Comparison of ENCODE assay signal across 9 cellular contexts in genomic region chr21:44866780-44867179, GRCh38. TPM values are rescaled to one million over a fixed set of nuclear protein-coding genes. Genes with fewer than 3 reads are reported as not detected.
DNase-seq lines count a peak whose midpoint lies in the region; ATAC-seq, FAIRE-seq and TF ChIP-seq lines count a peak whose summit lies in the region.
"Had no signal": no experiment of that assay in that cellular context is flagged by ENCODE, and none has a peak within 500 bp of the region (broad histone marks: within the 10 kb centered on the region; RNA-seq: fewer than 3 reads in every experiment).

No MANE protein-coding gene starts in this region.

- H3K27ac ChIP-seq in A549 (peak overlapping the region; percentile 19 to 80; a peak in 5 of 6 replicates), HUES48 (ENCODE audit: low read depth, low read length) (peak overlapping the region; percentile 40)

- no peaks in the 10 kb centered on the region for H3K27me3 Mint-ChIP-seq in activated CD8-positive, alpha-beta T cell treated with anti-CD3 and anti-CD28 coated beads, Interleukin-2, amount 10 ng/mL, durations not matched to agents 7 days and 5 days (ENCODE audit: low read depth)

- ATAC-seq in A549 (no peak), HG03175 (IDR thresholded peaks at IDR 0.05; ENCODE audit: unreplicated experiment) (no peak), HG02798 (IDR thresholded peaks at IDR 0.05; ENCODE audit: poor library complexity, unreplicated experiment) (no peak)
- no peak for ATAC-seq in activated CD8-positive, alpha-beta T cell treated with anti-CD3 and anti-CD28 coated beads, Interleukin-2, amount 10 ng/mL, durations not matched to agents 7 days and 5 days

- no peak overlapping the region for H3K4me3 Mint-ChIP-seq in activated CD8-positive, alpha-beta T cell treated with anti-CD3 and anti-CD28 coated beads, Interleukin-2, amount 10 ng/mL, durations not matched to agents 7 days and 5 days

- POLR2A ChIA-PET in A549 (lab: Yijun Ruan, JAX), result interaction anchor here (1.0 kb wide), 1 partner anchor 51 kb away, joined by 3 read pairs; no protein-coding TSS in a partner anchor
- POLR2A ChIA-PET in activated CD8-positive, alpha-beta T cell treated with anti-CD3 and anti-CD28 coated beads, Interleukin-2, amount 10 ng/mL, durations not matched to agents 7 days and 5 days (lab: Charles Lee), result no interaction called here

- H3K4me1 ChIP-seq in A549 (peaks cover 54% of the 10 kb centered on the region), HUES48 (ENCODE audit: control insufficient read depth, insufficient read depth, low read length) (peaks cover 35% of the 10 kb centered on the region)

- no peak for TF ChIP-seq CTCF in A549 (IDR thresholded peaks at IDR 0.05)

- CTCF ChIA-PET in A549 (lab: Yijun Ruan, JAX), result interaction anchor here (0.8 to 1.3 kb wide), 2 partner anchors 13 to 65 kb away, joined by 3 to 4 read pairs; no protein-coding TSS in a partner anchor
- CTCF ChIA-PET in activated CD8-positive, alpha-beta T cell treated with anti-CD3 and anti-CD28 coated beads, Interleukin-2, amount 10 ng/mL, durations not matched to agents 7 days and 5 days (lab: Charles Lee), result no interaction called here

- no peaks in the 10 kb centered on the region for H3K27me3 ChIP-seq in HUES48 (ENCODE audit: control insufficient read depth, insufficient read depth, low read length)

- no peak overlapping the region; the same call in 1 of the 2 replicates for H3K9ac ChIP-seq in HUES48 (ENCODE audit: low read depth, low read length)

- peaks cover 29% of the 10 kb centered on the region for H3K36me3 ChIP-seq in HUES48 (ENCODE audit: control insufficient read depth, insufficient read depth, low read length)

- FAIRE-seq in A549 (lab: Jason Lieb, UNC), result no peak

- TF ChIP-seq POLR2A in A549 (IDR thresholded peaks at IDR 0.05; ENCODE audit: low read length), result no peak

- H3K4me1 Mint-ChIP-seq in activated CD8-positive, alpha-beta T cell treated with anti-CD3 and anti-CD28 coated beads, Interleukin-2, amount 10 ng/mL, durations not matched to agents 7 days and 5 days (ENCODE audit: low read depth), result peaks cover 70% of the 10 kb centered on the region

- H3K4me3 ChIP-seq in A549 (no peak overlapping the region), HUES48 (ENCODE audit: low read depth, low read length) (no peak overlapping the region)

- DNase-seq in A549 (ENCODE audit: low read depth in 1 of 2, low spot score in 1 of 2), result no peak
- no peak for DNase-seq in activated CD8-positive, alpha-beta T cell treated with anti-CD3 and anti-CD28 coated beads, Interleukin-2, amount 10 ng/mL, durations not matched to agents 7 days and 5 days
- peak; percentile 50 for DNase-seq in inferior parietal cortex (ENCODE audit: extremely low spot score)
- DNase-seq in KG1 (lab: John Stamatoyannopoulos, UW), result no peak
- no peak for DNase-seq in iPS-NIHi11 (ENCODE audit: low spot score)
- DNase-seq: stimulated activated CD4-positive, alpha-beta T cell treated with anti-CD3 and anti-CD28 coated beads, Interleukin-1b, Interleukin-23, amount 100 ng/mL, for 48 hours had no signal

- H3K36me3 Mint-ChIP-seq in activated CD8-positive, alpha-beta T cell treated with anti-CD3 and anti-CD28 coated beads, Interleukin-2, amount 10 ng/mL, durations not matched to agents 7 days and 5 days (ENCODE audit: low read depth), result peaks cover 41% of the 10 kb centered on the region

- 78% methylated on average over 7 of the region's 7 CpGs for WGBS in A549 (ENCODE audit: missing lambda C conversion rate)

- no peak for TF ChIP-seq EP300 in A549 (IDR thresholded peaks at IDR 0.05)

- H3K9me3 Mint-ChIP-seq in activated CD8-positive, alpha-beta T cell treated with anti-CD3 and anti-CD28 coated beads, Interleukin-2, amount 10 ng/mL, durations not matched to agents 7 days and 5 days (ENCODE audit: insufficient read depth), result no peaks in the 10 kb centered on the region

- no peak for TF ChIP-seq RAD21 in A549 (conservative IDR thresholded peaks at IDR 0.05 in 1 of 2, IDR thresholded peaks at IDR 0.05 in 1 of 2)

- no peaks in the 10 kb centered on the region for H3K9me3 ChIP-seq in A549
- H3K9me3 ChIP-seq in HUES48 (ENCODE audit: control insufficient read depth, insufficient read depth, low read length), result no peaks in the 10 kb centered on the region

- H3K27ac Mint-ChIP-seq in activated CD8-positive, alpha-beta T cell treated with anti-CD3 and anti-CD28 coated beads, Interleukin-2, amount 10 ng/mL, durations not matched to agents 7 days and 5 days, result peak overlapping the region; percentile 79

- peak overlapping the region; percentile 57 for H3K4me2 ChIP-seq in A549

TF ChIP-seq in A549, 52 proteins besides CTCF, POLR2A, EP300 and RAD21:
- peak; percentile 76 for TF ChIP-seq MAFK (IDR thresholded peaks at IDR 0.05; ENCODE audit: partially characterized antibody)
- no peak for TF ChIP-seq HMGXB4 (CRISPR knock-in tag; IDR thresholded peaks at IDR 0.05; ENCODE audit: borderline replicate concordance)
- peak; percentile 75 for TF ChIP-seq NFE2L2 (conservative IDR thresholded peaks at IDR 0.05; ENCODE audit: low read length)
TF ChIP-seq in A549: peak in this region for 2.

RNA-seq across cellular contexts. Expression of gene PTTG1IP, which starts 6.7 kb away (rescaled TPM):
- 97.6 and 99.4 TPM in 2 replicates for polyA plus RNA-seq in A549 (2011; rRNA removed)
- polyA plus RNA-seq in A549 (2012; cell fraction: cytosol; rRNA removed), result 49.3 and 65.6 TPM in 2 replicates
- 52.1 and 60.9 TPM in 2 replicates for polyA plus RNA-seq in A549 (2012; cell fraction: nucleus; rRNA removed)
- polyA plus RNA-seq in A549 (2017; fragmentation: RNase III; extraction: RNeasy Plus Mini Kit Qiagen cat#74134 plus additional on column Dnase treatment), result 93.2 to 103 TPM (median 98.7 TPM) in 3 replicates
- 51.4 and 52.1 TPM in 2 replicates for polyA minus RNA-seq in A549 (2011; rRNA and poly(A)+ RNA removed)
- 10 to 100 TPM; 54.9 to 55.2 TPM for total RNA-seq in activated CD8-positive, alpha-beta T cell treated with anti-CD3 and anti-CD28 coated beads, Interleukin-2, amount 10 ng/mL, durations not matched to agents 7 days and 5 days

RNA-seq across cellular contexts. Expression of gene SUMO3, which starts 48.9 kb away (rescaled TPM):
- 77.7 and 110 TPM in 2 replicates for polyA plus RNA-seq in A549 (2011; rRNA removed)
- polyA plus RNA-seq in A549 (2012; cell fraction: cytosol; rRNA removed), result 74.6 and 79.7 TPM in 2 replicates
- 24.9 and 31.6 TPM in 2 replicates for polyA plus RNA-seq in A549 (2012; cell fraction: nucleus; rRNA removed)
- 69.2 to 79.4 TPM (median 78.4 TPM) in 3 replicates for polyA plus RNA-seq in A549 (2017; fragmentation: RNase III; extraction: RNeasy Plus Mini Kit Qiagen cat#74134 plus additional on column Dnase treatment)
- polyA minus RNA-seq in A549 (2011; rRNA and poly(A)+ RNA removed), result 43.1 and 45.5 TPM in 2 replicates
- 100 to 1,000 TPM in 1 of 2 experiments, 10 to 100 TPM in 1; 98.8 to 102 TPM for total RNA-seq in activated CD8-positive, alpha-beta T cell treated with anti-CD3 and anti-CD28 coated beads, Interleukin-2, amount 10 ng/mL, durations not matched to agents 7 days and 5 days

RNA-seq across cellular contexts. Expression of gene ITGB2, which starts 53.9 kb away (rescaled TPM):
- polyA plus RNA-seq in A549 (2011; rRNA removed) (0.59 and 0.62 TPM in 2 replicates), A549 (2017; fragmentation: RNase III; extraction: RNeasy Plus Mini Kit Qiagen cat#74134 plus additional on column Dnase treatment) (0.34 to 0.54 TPM (median 0.46 TPM) in 3 replicates)
- 0.27 and 0.32 TPM in 2 replicates for polyA plus RNA-seq in A549 (2012; cell fraction: cytosol; rRNA removed)
- polyA plus RNA-seq in A549 (2012; cell fraction: nucleus; rRNA removed), result 0.65 and 1.1 TPM in 2 replicates
- polyA minus RNA-seq in A549 (2011; rRNA and poly(A)+ RNA removed), result 0.29 and 1.1 TPM in 2 replicates
- total RNA-seq in activated CD8-positive, alpha-beta T cell treated with anti-CD3 and anti-CD28 coated beads, Interleukin-2, amount 10 ng/mL, durations not matched to agents 7 days and 5 days, result 100 to 1,000 TPM; 503 to 530 TPM
